8 cellular contexts compared by ENCODE assay signal in genomic region chr1:20366766-20367602, GRCh38.
DNase-seq lines count a peak whose midpoint lies in the region; ATAC-seq, FAIRE-seq and TF ChIP-seq lines count a peak whose summit lies in the region.

No MANE protein-coding gene starts in this region.

- no peaks in the 10 kb centered on the region for H3K36me3 ChIP-seq in astrocyte (ENCODE audit: insufficient read depth, low read length)

- H4K20me1 ChIP-seq in astrocyte (ENCODE audit: insufficient read depth, low read length) = no peaks in the 10 kb centered on the region

- peaks cover 5% of the 10 kb centered on the region for H3K4me1 ChIP-seq in astrocyte (ENCODE audit: insufficient read depth, low read length)

- H3K27me3 ChIP-seq in astrocyte (ENCODE audit: insufficient read depth, low read length) = peaks cover 33% of the 10 kb centered on the region

- ATAC-seq in GM19467 (IDR thresholded peaks at IDR 0.05; ENCODE audit: unreplicated experiment) (no peak), GM19324 (IDR thresholded peaks at IDR 0.05; ENCODE audit: low FRiP score, unreplicated experiment) (no peak)

- H3K4me3 ChIP-seq in astrocyte (ENCODE audit: insufficient read depth, low read depth, low read length) (peak overlapping the region; percentile 23), iPS-18c (ENCODE audit: insufficient read depth, low read depth, low read length) (peak overlapping the region; percentile 55)

- peak; percentile 79 for DNase-seq in AG20443 (ENCODE audit: low spot score)
- DNase-seq in HPDE6-E6E7 (ENCODE audit: extremely low spot score) = peak; percentile 64
- peak; percentile 42 for DNase-seq in astrocyte (ENCODE audit: low read depth)
- DNase-seq in stimulated activated CD4-positive, alpha-beta T cell treated with anti-CD3 and anti-CD28 coated beads, Interleukin-4, amount 100 ng/mL, for 1 hour = peak; percentile 18
- no peak for DNase-seq in amniotic stem cell (lab: John Stamatoyannopoulos, UW)

- no peaks in the 10 kb centered on the region for H3K79me2 ChIP-seq in astrocyte (ENCODE audit: insufficient read depth, low read length)

- H3K9ac ChIP-seq in astrocyte (ENCODE audit: low read length) = no peak overlapping the region

- FAIRE-seq in astrocyte (lab: Jason Lieb, UNC) = no peak

- H3K9me3 Mint-ChIP-seq in astrocyte (ENCODE audit: unreplicated experiment) = no peaks in the 10 kb centered on the region

- no peaks in the 10 kb centered on the region for H3K36me3 Mint-ChIP-seq in astrocyte (ENCODE audit: low read depth, unreplicated experiment)

- peak overlapping the region; percentile 80 for H2AFZ ChIP-seq in astrocyte (ENCODE audit: low read depth, low read length)

- H3K27ac Mint-ChIP-seq in astrocyte (ENCODE audit: unreplicated experiment) = no peak overlapping the region

- TF ChIP-seq CTCF in astrocyte (IDR thresholded peaks at IDR 0.05; ENCODE audit: insufficient read depth, low read depth, low read length) = peak; percentile 71

- peaks cover 2% of the 10 kb centered on the region for H3K4me1 Mint-ChIP-seq in astrocyte (ENCODE audit: low read depth, unreplicated experiment)

- H3K4me3 Mint-ChIP-seq in astrocyte (ENCODE audit: unreplicated experiment) = peak overlapping the region; percentile 77

- H3K27me3 Mint-ChIP-seq in astrocyte (ENCODE audit: low read depth, unreplicated experiment) = peaks cover 76% of the 10 kb centered on the region

- H3K4me2 ChIP-seq in astrocyte (ENCODE audit: low read length) = peak overlapping the region; percentile 83

- H3K9me3 ChIP-seq in astrocyte (ENCODE audit: insufficient read depth, low read depth, low read length) = no peaks in the 10 kb centered on the region
- no peaks in the 10 kb centered on the region for H3K9me3 ChIP-seq in iPS-18c (ENCODE audit: control insufficient read depth, insufficient read depth, low read length)

- H3K27ac ChIP-seq in astrocyte (ENCODE audit: low read depth, low read length) = no peak overlapping the region
